In genomic region chr14:103724116-103724515, GRCh38 we compare ENCODE assay signal across 9 cellular contexts. TPM values are rescaled to one million over a fixed set of nuclear protein-coding genes. Genes with fewer than 3 reads are reported as not detected.
DNase-seq lines count a peak whose midpoint lies in the region; ATAC-seq and TF ChIP-seq lines count a peak whose summit lies in the region.
"Had no signal": no experiment of that assay in that cellular context is flagged by ENCODE, and none has a peak within 500 bp of the region (broad histone marks: within the 10 kb centered on the region; RNA-seq: fewer than 3 reads in every experiment).

No MANE protein-coding gene starts in this region.

- CTCF ChIA-PET in activated CD8-positive, alpha-beta T cell treated with anti-CD3 and anti-CD28 coated beads, Interleukin-2, amount 10 ng/mL, durations not matched to agents 7 days and 5 days (lab: Charles Lee) = no interaction called here

- no peaks in the 10 kb centered on the region for H3K9me3 Mint-ChIP-seq in activated CD8-positive, alpha-beta T cell treated with anti-CD3 and anti-CD28 coated beads, Interleukin-2, amount 10 ng/mL, durations not matched to agents 7 days and 5 days (ENCODE audit: insufficient read depth)

- peak; percentile 30 to 79 (median 71) for ATAC-seq in heart left ventricle
- ATAC-seq in HG03159 (IDR thresholded peaks at IDR 0.05; ENCODE audit: unreplicated experiment) = no peak
- no peak for ATAC-seq in activated CD8-positive, alpha-beta T cell treated with anti-CD3 and anti-CD28 coated beads, Interleukin-2, amount 10 ng/mL, durations not matched to agents 7 days and 5 days

- H3K4me3 ChIP-seq in AG10803 (ENCODE audit: low read length) (no peak overlapping the region), astrocyte of the spinal cord (ENCODE audit: low read depth, low read length) (no peak overlapping the region), heart left ventricle (no peak overlapping the region)

- DNase-seq in AG10803 (ENCODE audit: low read depth) (peak; percentile 46), astrocyte of the spinal cord (ENCODE audit: low read depth, low spot score) (peak; percentile 43), heart left ventricle (peak; percentile 68 to 89 (median 82)), posterior cingulate gyrus (peak in 9 of 10 donors; percentile 43 to 94 (median 73)), DMS153 treated with DMSO at 0.1 percent for 48 hours (lab: John Stamatoyannopoulos, UW; ENCODE audit: unreplicated experiment) (no peak), GM20000 (ENCODE audit: low spot score) (no peak)
- DNase-seq in activated CD8-positive, alpha-beta T cell treated with anti-CD3 and anti-CD28 coated beads, Interleukin-2, amount 10 ng/mL, durations not matched to agents 7 days and 5 days = no peak
- DNase-seq: activated CD8-positive, alpha-beta memory T cell treated with anti-CD3 and anti-CD28 coated beads, Interleukin-2, amount 50 U/mL, for 48 hours had no signal

- in situ Hi-C loops in astrocyte of the spinal cord (cut with HindIII; ENCODE audit: low sequenced_read_pairs) = no loop called here

- H3K36me3 Mint-ChIP-seq in activated CD8-positive, alpha-beta T cell treated with anti-CD3 and anti-CD28 coated beads, Interleukin-2, amount 10 ng/mL, durations not matched to agents 7 days and 5 days (ENCODE audit: low read depth) = peaks cover 4% of the 10 kb centered on the region

- H3K36me3 ChIP-seq in heart left ventricle = peaks cover 0 to 27% (median 16%) of the 10 kb centered on the region in 9 donors

- TF ChIP-seq CTCF in AG10803 (conservative IDR thresholded peaks at IDR 0.05; ENCODE audit: low read length) = no peak
- peak; percentile 9 for TF ChIP-seq CTCF in astrocyte of the spinal cord (IDR thresholded peaks at IDR 0.05; ENCODE audit: low read depth, low read length)
- TF ChIP-seq CTCF in heart left ventricle (IDR thresholded peaks at IDR 0.05) = peak in 5 of 12 donors; percentile 13 to 45 (median 27)
- TF ChIP-seq CTCF in GM20000 (IDR thresholded peaks at IDR 0.05; ENCODE audit: extremely low read depth, missing control alignments) = no peak

- TF ChIP-seq POLR2A in heart left ventricle (IDR thresholded peaks at IDR 0.05) = no peak

- peaks cover 2 to 50% (median 33%) of the 10 kb centered on the region in 12 donors for H3K4me1 ChIP-seq in heart left ventricle

- intact Hi-C loops in heart left ventricle (cut with DNase I) (no loop called here), posterior cingulate gyrus (cut with DNase I) (no loop called here)

- H3K27ac ChIP-seq in heart left ventricle = peak overlapping the region in 10 of 12 donors; percentile 35 to 81 (median 64)

- H3K27me3 Mint-ChIP-seq in activated CD8-positive, alpha-beta T cell treated with anti-CD3 and anti-CD28 coated beads, Interleukin-2, amount 10 ng/mL, durations not matched to agents 7 days and 5 days (ENCODE audit: low read depth) = no peaks in the 10 kb centered on the region

- 22 to 58% (median 41%) methylated on average over 9 to 20 of the region's 20 CpGs for WGBS in heart left ventricle, 4 donors

- H3K9me3 ChIP-seq in heart left ventricle = no peaks in the 10 kb centered on the region

- POLR2A ChIA-PET in activated CD8-positive, alpha-beta T cell treated with anti-CD3 and anti-CD28 coated beads, Interleukin-2, amount 10 ng/mL, durations not matched to agents 7 days and 5 days (lab: Charles Lee) = no interaction called here

- peaks cover 9% of the 10 kb centered on the region for H3K4me1 Mint-ChIP-seq in activated CD8-positive, alpha-beta T cell treated with anti-CD3 and anti-CD28 coated beads, Interleukin-2, amount 10 ng/mL, durations not matched to agents 7 days and 5 days (ENCODE audit: low read depth)

- H3K4me3 Mint-ChIP-seq in activated CD8-positive, alpha-beta T cell treated with anti-CD3 and anti-CD28 coated beads, Interleukin-2, amount 10 ng/mL, durations not matched to agents 7 days and 5 days = no peak overlapping the region

- no peak overlapping the region for H3K27ac Mint-ChIP-seq in activated CD8-positive, alpha-beta T cell treated with anti-CD3 and anti-CD28 coated beads, Interleukin-2, amount 10 ng/mL, durations not matched to agents 7 days and 5 days

- no peaks in the 10 kb centered on the region for H3K27me3 ChIP-seq in heart left ventricle

RNA-seq across cellular contexts. Expression of gene ZFYVE21, which starts 8.5 kb away (rescaled TPM):
- total RNA-seq in heart left ventricle = 10 to 100 TPM; 44.1 to 79.4 (median 52.5) TPM
- polyA plus RNA-seq in heart left ventricle = 10 to 100 TPM; 48.8 to 86.1 TPM
- total RNA-seq in activated CD8-positive, alpha-beta T cell treated with anti-CD3 and anti-CD28 coated beads, Interleukin-2, amount 10 ng/mL, durations not matched to agents 7 days and 5 days = 10 to 100 TPM; 16.7 to 17.4 TPM

RNA-seq across cellular contexts. Expression of gene XRCC3, which starts 8.9 kb away (rescaled TPM):
- total RNA-seq in heart left ventricle = 1 to 10 TPM; 1.9 to 8.7 (median 3.1) TPM
- polyA plus RNA-seq in heart left ventricle = 1 to 10 TPM; 1.9 to 2.6 TPM
- total RNA-seq in activated CD8-positive, alpha-beta T cell treated with anti-CD3 and anti-CD28 coated beads, Interleukin-2, amount 10 ng/mL, durations not matched to agents 7 days and 5 days = 10 to 100 TPM; 46.2 to 52.5 TPM

Comparison
In these comparisons a context has a peak if more than half of its experiments do, and no peak if none do; other contexts are left out.
1. DNase-seq: peak in AG10803 (single experiment), astrocyte of the spinal cord (single experiment), heart left ventricle (5 of 5) and posterior cingulate gyrus (9 of 10); none in DMS153 treated with DMSO at 0.1 percent for 48 hours (single experiment), activated CD8-positive, alpha-beta T cell treated with anti-CD3 and anti-CD28 coated beads, Interleukin-2, amount 10 ng/mL, durations not matched to agents 7 days and 5 days (single experiment) and GM20000 (single experiment).
2. ATAC-seq: peak in heart left ventricle (4 of 4); none in HG03159 (single experiment) and activated CD8-positive, alpha-beta T cell treated with anti-CD3 and anti-CD28 coated beads, Interleukin-2, amount 10 ng/mL, durations not matched to agents 7 days and 5 days (single experiment).
3. RNA of gene XRCC3, which starts 8.9 kb away (total RNA-seq): 46.2 to 52.5 TPM in activated CD8-positive, alpha-beta T cell treated with anti-CD3 and anti-CD28 coated beads, Interleukin-2, amount 10 ng/mL, durations not matched to agents 7 days and 5 days; 1.9 to 8.7 TPM in heart left ventricle; every median in the first group is over 4 times any median in the second.